Comparison of ENCODE assay signal across 6 cellular contexts in genomic region chrX:153275418-153275817, GRCh38. TPM values are rescaled to one million over a fixed set of nuclear protein-coding genes. Genes with fewer than 3 reads are reported as not detected.
"Had no signal": no experiment of that assay in that cellular context is flagged by ENCODE, and none has a peak within 500 bp of the region (broad histone marks: within the 10 kb centered on the region; RNA-seq: fewer than 3 reads in every experiment).

No MANE protein-coding gene starts in this region.

RNA-seq across cellular contexts. Expression of gene PNMA6F, which starts 46.1 kb away (rescaled TPM):
- total RNA-seq: HepG2, HT-29, HT1080, IMR-90, K562 had no signal
- polyA plus RNA-seq: HepG2, IgD-negative memory B cell, IMR-90, K562 had no signal
